Comparison of ENCODE assay signal across 11 cellular contexts in genomic region chr11:68090706-68091105, GRCh38. TPM values are rescaled to one million over a fixed set of nuclear protein-coding genes. Genes with fewer than 3 reads are reported as not detected.
DNase-seq lines count a peak whose midpoint lies in the region; ATAC-seq and TF ChIP-seq lines count a peak whose summit lies in the region.
"Had no signal": no experiment of that assay in that cellular context is flagged by ENCODE, and none has a peak within 500 bp of the region (broad histone marks: within the 10 kb centered on the region; RNA-seq: fewer than 3 reads in every experiment).

No MANE protein-coding gene starts in this region.

- H3K36me3 ChIP-seq in adrenal gland (replicated peaks in 1 of 2) (no peaks in the 10 kb centered on the region), left lung (no peaks in the 10 kb centered on the region), thyroid gland (no peaks in the 10 kb centered on the region)

- TF ChIP-seq POLR2A in adrenal gland (IDR thresholded peaks at IDR 0.05) (peak in 1 of 2 donors; percentile 17), thyroid gland (IDR thresholded peaks at IDR 0.05) (no peak)

- DNase-seq in activated naive CD8-positive, alpha-beta T cell treated with anti-CD3 and anti-CD28 coated beads, Interleukin-2, amount 50 U/mL, for 24 hours = no peak
- DNase-seq in adrenal gland (peak; percentile 21 to 80 (median 51)), left lung (no peak), thyroid gland (peak; percentile 36 to 40), NCI-H2196 treated with DMSO at 0.1 percent for 48 hours (lab: John Stamatoyannopoulos, UW; ENCODE audit: unreplicated experiment) (no peak), kidney glomerular epithelial cell (lab: John Stamatoyannopoulos, UW) (no peak)
- DNase-seq: activated CD4-positive, alpha-beta T cell treated with anti-CD3 and anti-CD28 coated beads for 1 hour; mesendoderm; NCI-H2227 treated with DMSO at 0.1 percent for 48 hours had no signal

- H3K9me3 ChIP-seq in adrenal gland (replicated peaks in 1 of 3) = no peaks in the 10 kb centered on the region
- no peaks in the 10 kb centered on the region for H3K9me3 ChIP-seq in left lung
- H3K9me3 ChIP-seq in thyroid gland = no peaks in the 10 kb centered on the region

- H3K27ac ChIP-seq in adrenal gland = peak overlapping the region in 4 of 5 donors; percentile 20 to 63 (median 31)
- H3K27ac ChIP-seq in left lung = peak overlapping the region in 1 of 2 donors; percentile 83
- peak overlapping the region; percentile 20 to 54 (median 52) for H3K27ac ChIP-seq in thyroid gland

- 22 to 41% (median 23%) methylated on average over 6 of the region's 6 CpGs for WGBS in adrenal gland, 4 donors
- 40 to 53% methylated on average over 6 of the region's 6 CpGs for WGBS in thyroid gland, 2 donors

- ATAC-seq in activated naive CD8-positive, alpha-beta T cell treated with anti-CD3 and anti-CD28 coated beads, Interleukin-2, amount 50 U/mL, for 24 hours = no peak
- ATAC-seq in left lung = peak; percentile 85
- no peak for ATAC-seq in HG03095 (IDR thresholded peaks at IDR 0.05; ENCODE audit: unreplicated experiment)

- no peak overlapping the region for H3K27ac Mint-ChIP-seq in activated naive CD8-positive, alpha-beta T cell
- H3K27ac Mint-ChIP-seq in activated naive CD8-positive, alpha-beta T cell treated with anti-CD3 and anti-CD28 coated beads, Interleukin-2, amount 50 U/mL, for 24 hours = no peak overlapping the region

- H3K9me3 Mint-ChIP-seq in activated naive CD8-positive, alpha-beta T cell (ENCODE audit: low read depth) = no peaks in the 10 kb centered on the region
- no peaks in the 10 kb centered on the region for H3K9me3 Mint-ChIP-seq in activated naive CD8-positive, alpha-beta T cell treated with anti-CD3 and anti-CD28 coated beads, Interleukin-2, amount 50 U/mL, for 24 hours

- no peaks in the 10 kb centered on the region for H3K27me3 ChIP-seq in adrenal gland
- no peaks in the 10 kb centered on the region for H3K27me3 ChIP-seq in left lung
- H3K27me3 ChIP-seq in thyroid gland = no peaks in the 10 kb centered on the region

- peak overlapping the region; percentile 4 for H3K4me3 Mint-ChIP-seq in activated naive CD8-positive, alpha-beta T cell
- H3K4me3 Mint-ChIP-seq in activated naive CD8-positive, alpha-beta T cell treated with anti-CD3 and anti-CD28 coated beads, Interleukin-2, amount 50 U/mL, for 24 hours = no peak overlapping the region

- H3K4me3 ChIP-seq in adrenal gland (no peak overlapping the region), left lung (no peak overlapping the region), thyroid gland (replicated peaks in 1 of 3) (no peak overlapping the region)

- peaks cover 6 to 27% of the 10 kb centered on the region in 2 donors for H3K4me1 ChIP-seq in adrenal gland (replicated peaks in 1 of 2)
- H3K4me1 ChIP-seq in left lung = peaks cover 0 to 34% of the 10 kb centered on the region in 2 donors
- peaks cover 19 to 29% of the 10 kb centered on the region in 2 donors for H3K4me1 ChIP-seq in thyroid gland

- peaks cover 3% of the 10 kb centered on the region for H3K36me3 Mint-ChIP-seq in activated naive CD8-positive, alpha-beta T cell
- H3K36me3 Mint-ChIP-seq in activated naive CD8-positive, alpha-beta T cell treated with anti-CD3 and anti-CD28 coated beads, Interleukin-2, amount 50 U/mL, for 24 hours (ENCODE audit: low read depth) = peaks cover 2% of the 10 kb centered on the region

- intact Hi-C loops in adrenal gland (cut with DNase I) = no loop called here
- intact Hi-C loops in left lung (cut with DNase I) = no loop called here
- intact Hi-C loops in thyroid gland (cut with DNase I) = no loop called here

- H3K4me1 Mint-ChIP-seq in activated naive CD8-positive, alpha-beta T cell (ENCODE audit: low read depth) = peaks cover 8% of the 10 kb centered on the region
- H3K4me1 Mint-ChIP-seq in activated naive CD8-positive, alpha-beta T cell treated with anti-CD3 and anti-CD28 coated beads, Interleukin-2, amount 50 U/mL, for 24 hours = peaks cover 7% of the 10 kb centered on the region

- no peaks in the 10 kb centered on the region for H3K27me3 Mint-ChIP-seq in activated naive CD8-positive, alpha-beta T cell
- no peaks in the 10 kb centered on the region for H3K27me3 Mint-ChIP-seq in activated naive CD8-positive, alpha-beta T cell treated with anti-CD3 and anti-CD28 coated beads, Interleukin-2, amount 50 U/mL, for 24 hours

- TF ChIP-seq CTCF in adrenal gland (IDR thresholded peaks at IDR 0.05) (no peak), left lung (IDR thresholded peaks at IDR 0.05) (no peak), thyroid gland (IDR thresholded peaks at IDR 0.05) (no peak)

RNA-seq across cellular contexts. Expression of gene CHKA, which starts 30.5 kb away (rescaled TPM):
- total RNA-seq in adrenal gland = 10 to 100 TPM; 26.6 to 67.0 (median 44.7) TPM
- 100 to 1,000 TPM in 1 of 3 donors, 10 to 100 TPM in 2; 76.1 to 105 (median 94.6) TPM for polyA plus RNA-seq in adrenal gland
- 10 to 100 TPM; 36.8 to 41.7 TPM for total RNA-seq in left lung
- 100 to 1,000 TPM in 1 of 4 donors, 10 to 100 TPM in 3; 86.8 to 106 (median 93.1) TPM for total RNA-seq in thyroid gland

RNA-seq across cellular contexts. Expression of gene TCIRG1, which starts 51.9 kb away (rescaled TPM):
- total RNA-seq in adrenal gland (100 to 1,000 TPM; 112 to 384 (median 258) TPM), left lung (100 to 1,000 TPM; 191 to 323 TPM), thyroid gland (100 to 1,000 TPM in 3 of 4 donors, 10 to 100 TPM in 1; 74.8 to 141 (median 121) TPM)
- 1,000 to 10,000 TPM in 1 of 3 donors, 100 to 1,000 TPM in 1, 10 to 100 TPM in 1; 28.4 to 1,150 (median 823) TPM for polyA plus RNA-seq in adrenal gland

Comparison
In these comparisons a context has a peak if more than half of its experiments do, and no peak if none do; other contexts are left out.
1. DNase-seq: peak in adrenal gland (7 of 7) and thyroid gland (2 of 2); none in activated naive CD8-positive, alpha-beta T cell treated with anti-CD3 and anti-CD28 coated beads, Interleukin-2, amount 50 U/mL, for 24 hours (single experiment), left lung (0 of 2), NCI-H2196 treated with DMSO at 0.1 percent for 48 hours (single experiment) and kidney glomerular epithelial cell (single experiment).